In the genomic region with DNA sequence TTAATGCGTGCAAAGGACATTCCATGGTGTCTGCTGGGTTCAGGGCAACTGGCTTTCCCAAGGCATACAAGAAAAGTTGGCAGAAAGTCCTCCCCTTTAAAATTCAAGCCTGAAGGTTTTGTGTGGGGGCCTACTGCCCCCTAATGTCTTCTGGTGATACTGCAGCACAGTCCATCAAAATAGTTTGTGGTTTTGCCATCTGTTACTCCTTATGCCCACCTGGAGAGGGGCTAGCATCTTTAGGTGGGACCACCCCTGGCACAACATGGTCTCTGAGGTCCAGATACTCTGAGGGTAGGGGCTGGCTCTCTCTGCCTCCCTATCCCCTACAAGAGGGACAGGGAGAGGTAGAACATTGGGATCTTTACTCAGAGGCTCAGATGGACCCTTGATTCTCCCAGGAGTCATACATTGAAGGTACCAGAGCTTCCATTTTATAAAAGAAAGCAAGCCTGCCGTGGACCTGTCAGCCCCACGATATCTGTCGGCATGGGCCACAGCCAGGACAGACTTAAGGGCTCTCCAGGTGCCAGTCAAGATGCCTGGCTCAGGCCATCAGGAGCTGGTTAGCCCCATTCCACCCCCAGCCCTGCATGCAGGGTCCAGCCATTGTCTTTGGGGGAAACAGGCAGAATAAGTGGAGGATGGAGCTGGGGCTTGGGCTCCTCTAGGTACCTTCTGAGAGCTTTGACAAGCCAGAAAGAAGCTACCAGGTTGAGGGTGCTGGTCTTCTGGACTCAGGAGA, we compare ENCODE assay signal across 8 cellular contexts. TPM values are rescaled to one million over a fixed set of nuclear protein-coding genes. Genes with fewer than 3 reads are reported as not detected.
DNase-seq lines count a peak whose midpoint lies in the region; ATAC-seq, FAIRE-seq and TF ChIP-seq lines count a peak whose summit lies in the region.

No MANE protein-coding gene starts in this region.

- H3F3A ChIP-seq in OCI-LY1 (ENCODE audit: insufficient read depth, low read length) = no peaks in the 10 kb centered on the region

- no peaks in the 10 kb centered on the region for H3K27me3 ChIP-seq in CD4-positive, alpha-beta T cell (ENCODE audit: control insufficient read depth, insufficient read depth, low read length)
- H3K27me3 ChIP-seq in OCI-LY1 (ENCODE audit: insufficient read depth, low read length) (no peaks in the 10 kb centered on the region), prostate gland (replicated peaks; ENCODE audit: insufficient read depth) (no peaks in the 10 kb centered on the region)

- POLR2A ChIA-PET in CD4-positive, alpha-beta T cell (lab: Charles Lee) = no interaction called here

- H3K4me2 ChIP-seq in OCI-LY1 (ENCODE audit: low read length) = no peak overlapping the region

- H3K79me2 ChIP-seq in OCI-LY1 (ENCODE audit: insufficient read depth, low read length) = no peaks in the 10 kb centered on the region

- peak in 7 of 10 experiments; percentile 28 to 60 (median 41) for DNase-seq in CD4-positive, alpha-beta T cell
- no peak for DNase-seq in H54 (ENCODE audit: insufficient read length, low spot score)
- peak; percentile 62 for DNase-seq in activated naive CD4-positive, alpha-beta T cell treated with anti-CD3 and anti-CD28 coated beads, Interleukin-2, amount 10 ng/mL, durations not matched to agents 7 days and 5 days
- no peak for DNase-seq in glutamatergic neuron
- peak; percentile 48 for DNase-seq in prostate gland (ENCODE audit: low spot score)

- H3K4me3 Mint-ChIP-seq in CD4-positive, alpha-beta T cell = no peak overlapping the region
- H3K4me3 Mint-ChIP-seq in activated naive CD4-positive, alpha-beta T cell treated with anti-CD3 and anti-CD28 coated beads, Interleukin-2, amount 10 ng/mL, durations not matched to agents 7 days and 5 days = no peak overlapping the region
- no peak overlapping the region for H3K4me3 Mint-ChIP-seq in glutamatergic neuron (ENCODE audit: unreplicated experiment)

- peaks cover 21% of the 10 kb centered on the region for H3K36me3 Mint-ChIP-seq in CD4-positive, alpha-beta T cell (ENCODE audit: low read depth)
- peaks cover 28% of the 10 kb centered on the region for H3K36me3 Mint-ChIP-seq in activated naive CD4-positive, alpha-beta T cell treated with anti-CD3 and anti-CD28 coated beads, Interleukin-2, amount 10 ng/mL, durations not matched to agents 7 days and 5 days
- H3K36me3 Mint-ChIP-seq in glutamatergic neuron (ENCODE audit: unreplicated experiment) = no peaks in the 10 kb centered on the region

- TF ChIP-seq POLR2A in H54 (IDR thresholded peaks at IDR 0.05; ENCODE audit: low read depth, low read length) = no peak
- TF ChIP-seq POLR2A in prostate gland (IDR thresholded peaks at IDR 0.05) = no peak

- CTCF ChIA-PET in CD4-positive, alpha-beta T cell (lab: Charles Lee) = interaction anchor here (0.6 to 2.8 kb wide), 7 partner anchors 29 to 708 kb away, joined by 3 to 12 read pairs (median 3); no protein-coding TSS in a partner anchor
- CTCF ChIA-PET in activated naive CD4-positive, alpha-beta T cell treated with anti-CD3 and anti-CD28 coated beads, Interleukin-2, amount 10 ng/mL, durations not matched to agents 7 days and 5 days (lab: Charles Lee) = interaction anchor here (0.7 to 2.2 kb wide), 12 partner anchors 11 to 206 kb away, joined by 3 to 10 read pairs (median 4); partner anchors contain the start of genes DDX28 and DUS2

- H3K9me2 ChIP-seq in OCI-LY1 (ENCODE audit: low read depth, low read length) = no peaks in the 10 kb centered on the region

- H3K9me3 ChIP-seq in CD4-positive, alpha-beta T cell (ENCODE audit: control insufficient read depth, low read length) = no peaks in the 10 kb centered on the region
- H3K9me3 ChIP-seq in OCI-LY1 (ENCODE audit: low read length) (no peaks in the 10 kb centered on the region), prostate gland (no peaks in the 10 kb centered on the region)

- peaks cover 28% of the 10 kb centered on the region for H3K4me1 ChIP-seq in OCI-LY1 (ENCODE audit: insufficient read depth, low read length, severe bottlenecking)
- H3K4me1 ChIP-seq in prostate gland (replicated peaks) = peaks cover 39% of the 10 kb centered on the region

- H3K9ac ChIP-seq in OCI-LY1 (ENCODE audit: low read length) = no peak overlapping the region

- H3K4me3 ChIP-seq in OCI-LY1 (ENCODE audit: low read depth, low read length, poor library complexity, severe bottlenecking) (no peak overlapping the region), prostate gland (no peak overlapping the region)

- ATAC-seq in CD4-positive, alpha-beta T cell (ENCODE audit: poor library complexity) = peak; percentile 61
- ATAC-seq in HG02938 (IDR thresholded peaks at IDR 0.05; ENCODE audit: unreplicated experiment) (no peak), GM19035 (IDR thresholded peaks at IDR 0.05; ENCODE audit: unreplicated experiment) (no peak)

- no peaks in the 10 kb centered on the region for H3K27me3 Mint-ChIP-seq in CD4-positive, alpha-beta T cell
- H3K27me3 Mint-ChIP-seq in activated naive CD4-positive, alpha-beta T cell treated with anti-CD3 and anti-CD28 coated beads, Interleukin-2, amount 10 ng/mL, durations not matched to agents 7 days and 5 days = no peaks in the 10 kb centered on the region
- no peaks in the 10 kb centered on the region for H3K27me3 Mint-ChIP-seq in glutamatergic neuron (ENCODE audit: unreplicated experiment)

- H4K20me1 ChIP-seq in OCI-LY1 (ENCODE audit: insufficient read depth, low read length) = no peaks in the 10 kb centered on the region

- intact Hi-C loops in CD4-positive, alpha-beta T cell (cut with DNase I, micrococcal nuclease) = loop anchor here (1.0 to 10.0 kb wide), 11 partner anchors 52 to 955 kb away; partner anchors contain the start of genes NRN1L (in 1 of the 2) and SNTB2 (in 1 of the 2)
- intact Hi-C loops in prostate gland (cut with DNase I) = loop anchor here (2.0 to 5.0 kb wide), 2 partner anchors 145 to 237 kb away; partner anchors contain the start of gene NFATC3

- peak; percentile 27 for FAIRE-seq in H54 (lab: Jason Lieb, UNC)

- H3K36me3 ChIP-seq in OCI-LY1 (ENCODE audit: insufficient read depth, low read length) (peaks cover 39% of the 10 kb centered on the region; the same call in 1 of the 2 replicates), prostate gland (peaks cover 4 to 16% of the 10 kb centered on the region in 2 donors)

- no peak overlapping the region for H3K27ac ChIP-seq in CD4-positive, alpha-beta T cell (ENCODE audit: low read depth, low read length)
- no peak overlapping the region for H3K27ac ChIP-seq in OCI-LY1 (ENCODE audit: low read depth, low read length, poor library complexity, severe bottlenecking)
- peak overlapping the region; percentile 67 to 74 for H3K27ac ChIP-seq in prostate gland

- H3K9me3 Mint-ChIP-seq in CD4-positive, alpha-beta T cell = no peaks in the 10 kb centered on the region
- H3K9me3 Mint-ChIP-seq in activated naive CD4-positive, alpha-beta T cell treated with anti-CD3 and anti-CD28 coated beads, Interleukin-2, amount 10 ng/mL, durations not matched to agents 7 days and 5 days = no peaks in the 10 kb centered on the region
- H3K9me3 Mint-ChIP-seq in glutamatergic neuron (ENCODE audit: unreplicated experiment) = no peaks in the 10 kb centered on the region

- no peak overlapping the region for H2AFZ ChIP-seq in OCI-LY1 (ENCODE audit: low read length)

- 52% methylated on average over 4 of the region's 4 CpGs for WGBS in prostate gland

- peak; percentile 95 for TF ChIP-seq CTCF in CD4-positive, alpha-beta T cell (IDR thresholded peaks at IDR 0.05)
- TF ChIP-seq CTCF in OCI-LY1 (IDR thresholded peaks at IDR 0.05; ENCODE audit: low read length) (peak; percentile 95), glutamatergic neuron (IDR thresholded peaks at IDR 0.05; ENCODE audit: partially characterized antibody, unreplicated experiment) (peak; percentile 92), prostate gland (IDR thresholded peaks at IDR 0.05) (peak; percentile 64 to 94 (median 88))

- peaks cover 40% of the 10 kb centered on the region for H3K4me1 Mint-ChIP-seq in CD4-positive, alpha-beta T cell (ENCODE audit: low read depth)
- H3K4me1 Mint-ChIP-seq in activated naive CD4-positive, alpha-beta T cell treated with anti-CD3 and anti-CD28 coated beads, Interleukin-2, amount 10 ng/mL, durations not matched to agents 7 days and 5 days = peaks cover 40% of the 10 kb centered on the region
- peaks cover 10% of the 10 kb centered on the region for H3K4me1 Mint-ChIP-seq in glutamatergic neuron (ENCODE audit: low read depth, unreplicated experiment)

- peak overlapping the region; percentile 67 for H3K27ac Mint-ChIP-seq in CD4-positive, alpha-beta T cell
- H3K27ac Mint-ChIP-seq in activated naive CD4-positive, alpha-beta T cell treated with anti-CD3 and anti-CD28 coated beads, Interleukin-2, amount 10 ng/mL, durations not matched to agents 7 days and 5 days = peak overlapping the region; percentile 52
- no peak overlapping the region for H3K27ac Mint-ChIP-seq in glutamatergic neuron (ENCODE audit: unreplicated experiment)

RNA-seq across cellular contexts. Expression of gene ESRP2, which starts 6.3 kb away (rescaled TPM):
- total RNA-seq in CD4-positive, alpha-beta T cell = not detected
- total RNA-seq in glutamatergic neuron (ENCODE audit: unreplicated experiment) = not detected
- 10 to 100 TPM; 24.5 to 48.1 TPM for total RNA-seq in prostate gland

RNA-seq across cellular contexts. Expression of gene PLA2G15, which starts 15.6 kb away (rescaled TPM):
- 1 to 10 TPM; 4.3 to 4.7 TPM for total RNA-seq in CD4-positive, alpha-beta T cell
- total RNA-seq in glutamatergic neuron (ENCODE audit: unreplicated experiment) = 11.9 TPM
- total RNA-seq in prostate gland = 10 to 100 TPM; 15.7 to 39.5 TPM

RNA-seq across cellular contexts. Expression of gene SLC7A6, which starts 34.7 kb away (rescaled TPM):
- 100 to 1,000 TPM; 187 to 197 TPM for total RNA-seq in CD4-positive, alpha-beta T cell
- 78.1 TPM for total RNA-seq in glutamatergic neuron (ENCODE audit: unreplicated experiment)
- 10 to 100 TPM; 12.8 to 30.5 TPM for total RNA-seq in prostate gland

Comparison
In these comparisons a context has a peak if more than half of its experiments do, and no peak if none do; other contexts are left out.
1. DNase-seq: peak in CD4-positive, alpha-beta T cell (7 of 10), activated naive CD4-positive, alpha-beta T cell treated with anti-CD3 and anti-CD28 coated beads, Interleukin-2, amount 10 ng/mL, durations not matched to agents 7 days and 5 days (single experiment) and prostate gland (single experiment); none in H54 (single experiment) and glutamatergic neuron (single experiment).
2. H3K27ac ChIP-seq: peak in prostate gland (2 of 2); none in CD4-positive, alpha-beta T cell (single experiment) and OCI-LY1 (single experiment).
3. RNA of gene ESRP2, which starts 6.3 kb away (total RNA-seq): 24.5 to 48.1 TPM in prostate gland; not detected in CD4-positive, alpha-beta T cell and not detected in glutamatergic neuron (single experiment); every median in the first group is over 10 times any median in the second.
4. Peak in every context shown above with its lines, with median percentiles within 50 percentile points of each other: CTCF ChIP-seq.